In the genomic region with DNA sequence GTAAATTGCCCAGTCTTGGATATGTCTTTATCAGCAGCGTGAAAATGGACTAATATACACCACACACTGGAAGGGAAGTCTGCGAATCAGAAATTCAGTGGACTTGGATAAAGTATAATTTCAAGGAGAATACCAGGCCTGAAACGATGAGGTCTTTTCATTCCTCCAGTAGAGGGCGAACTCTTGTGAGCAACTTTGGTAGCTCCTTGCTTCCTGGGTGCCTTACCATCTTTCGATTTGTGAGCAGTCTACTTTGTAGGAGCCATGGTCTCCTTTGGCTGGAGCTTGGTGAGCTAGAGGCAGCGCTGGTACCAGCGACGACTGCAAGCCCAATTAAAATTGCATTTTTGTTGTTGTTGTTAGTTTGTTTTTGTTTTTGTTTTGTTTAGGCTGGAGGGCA, we compare ENCODE assay signal across 1 cellular context.
TF ChIP-seq lines count a peak whose summit lies in the region.

No MANE protein-coding gene starts in this region.

TF ChIP-seq in GM23338, 12 proteins besides CTCF, POLR2A, EP300 and RAD21 (continued from another document):
- TF ChIP-seq, protein P1, sequence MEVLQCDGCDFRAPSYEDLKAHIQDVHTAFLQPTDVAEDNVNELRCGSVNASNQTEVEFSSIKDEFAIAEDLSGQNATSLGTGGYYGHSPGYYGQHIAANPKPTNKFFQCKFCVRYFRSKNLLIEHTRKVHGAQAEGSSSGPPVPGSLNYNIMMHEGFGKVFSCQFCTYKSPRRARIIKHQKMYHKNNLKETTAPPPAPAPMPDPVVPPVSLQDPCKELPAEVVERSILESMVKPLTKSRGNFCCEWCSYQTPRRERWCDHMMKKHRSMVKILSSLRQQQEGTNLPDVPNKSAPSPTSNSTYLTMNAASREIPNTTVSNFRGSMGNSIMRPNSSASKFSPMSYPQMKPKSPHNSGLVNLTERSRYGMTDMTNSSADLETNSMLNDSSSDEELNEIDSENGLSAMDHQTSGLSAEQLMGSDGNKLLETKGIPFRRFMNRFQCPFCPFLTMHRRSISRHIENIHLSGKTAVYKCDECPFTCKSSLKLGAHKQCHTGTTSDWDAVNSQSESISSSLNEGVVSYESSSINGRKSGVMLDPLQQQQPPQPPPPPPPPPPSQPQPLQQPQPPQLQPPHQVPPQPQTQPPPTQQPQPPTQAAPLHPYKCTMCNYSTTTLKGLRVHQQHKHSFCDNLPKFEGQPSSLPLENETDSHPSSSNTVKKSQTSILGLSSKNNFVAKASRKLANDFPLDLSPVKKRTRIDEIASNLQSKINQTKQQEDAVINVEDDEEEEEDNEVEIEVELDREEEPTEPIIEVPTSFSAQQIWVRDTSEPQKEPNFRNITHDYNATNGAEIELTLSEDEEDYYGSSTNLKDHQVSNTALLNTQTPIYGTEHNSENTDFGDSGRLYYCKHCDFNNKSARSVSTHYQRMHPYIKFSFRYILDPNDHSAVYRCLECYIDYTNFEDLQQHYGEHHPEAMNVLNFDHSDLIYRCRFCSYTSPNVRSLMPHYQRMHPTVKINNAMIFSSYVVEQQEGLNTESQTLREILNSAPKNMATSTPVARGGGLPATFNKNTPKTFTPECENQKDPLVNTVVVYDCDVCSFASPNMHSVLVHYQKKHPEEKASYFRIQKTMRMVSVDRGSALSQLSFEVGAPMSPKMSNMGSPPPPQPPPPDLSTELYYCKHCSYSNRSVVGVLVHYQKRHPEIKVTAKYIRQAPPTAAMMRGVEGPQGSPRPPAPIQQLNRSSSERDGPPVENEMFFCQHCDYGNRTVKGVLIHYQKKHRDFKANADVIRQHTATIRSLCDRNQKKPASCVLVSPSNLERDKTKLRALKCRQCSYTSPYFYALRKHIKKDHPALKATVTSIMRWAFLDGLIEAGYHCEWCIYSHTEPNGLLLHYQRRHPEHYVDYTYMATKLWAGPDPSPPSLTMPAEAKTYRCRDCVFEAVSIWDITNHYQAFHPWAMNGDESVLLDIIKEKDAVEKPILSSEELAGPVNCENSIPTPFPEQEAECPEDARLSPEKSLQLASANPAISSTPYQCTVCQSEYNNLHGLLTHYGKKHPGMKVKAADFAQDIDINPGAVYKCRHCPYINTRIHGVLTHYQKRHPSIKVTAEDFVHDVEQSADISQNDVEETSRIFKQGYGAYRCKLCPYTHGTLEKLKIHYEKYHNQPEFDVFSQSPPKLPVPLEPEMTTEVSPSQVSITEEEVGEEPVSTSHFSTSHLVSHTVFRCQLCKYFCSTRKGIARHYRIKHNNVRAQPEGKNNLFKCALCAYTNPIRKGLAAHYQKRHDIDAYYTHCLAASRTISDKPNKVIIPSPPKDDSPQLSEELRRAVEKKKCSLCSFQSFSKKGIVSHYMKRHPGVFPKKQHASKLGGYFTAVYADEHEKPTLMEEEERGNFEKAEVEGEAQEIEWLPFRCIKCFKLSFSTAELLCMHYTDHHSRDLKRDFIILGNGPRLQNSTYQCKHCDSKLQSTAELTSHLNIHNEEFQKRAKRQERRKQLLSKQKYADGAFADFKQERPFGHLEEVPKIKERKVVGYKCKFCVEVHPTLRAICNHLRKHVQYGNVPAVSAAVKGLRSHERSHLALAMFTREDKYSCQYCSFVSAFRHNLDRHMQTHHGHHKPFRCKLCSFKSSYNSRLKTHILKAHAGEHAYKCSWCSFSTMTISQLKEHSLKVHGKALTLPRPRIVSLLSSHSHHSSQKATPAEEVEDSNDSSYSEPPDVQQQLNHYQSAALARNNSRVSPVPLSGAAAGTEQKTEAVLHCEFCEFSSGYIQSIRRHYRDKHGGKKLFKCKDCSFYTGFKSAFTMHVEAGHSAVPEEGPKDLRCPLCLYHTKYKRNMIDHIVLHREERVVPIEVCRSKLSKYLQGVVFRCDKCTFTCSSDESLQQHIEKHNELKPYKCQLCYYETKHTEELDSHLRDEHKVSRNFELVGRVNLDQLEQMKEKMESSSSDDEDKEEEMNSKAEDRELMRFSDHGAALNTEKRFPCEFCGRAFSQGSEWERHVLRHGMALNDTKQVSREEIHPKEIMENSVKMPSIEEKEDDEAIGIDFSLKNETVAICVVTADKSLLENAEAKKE (CRISPR knock-in tag; IDR thresholded peaks at IDR 0.05): no peak
- TF ChIP-seq EZH2 (IDR thresholded peaks at IDR 0.05; ENCODE audit: low read depth, unreplicated experiment): no peak
